1 cellular context compared by ENCODE assay signal in genomic region chrX:38638952-38639529, GRCh38.
TF ChIP-seq lines count a peak whose summit lies in the region.

No MANE protein-coding gene starts in this region.

TF ChIP-seq in HepG2, 621 proteins besides CTCF, POLR2A, EP300 and RAD21 (continued from another document and continues in another):
- TF ChIP-seq, protein P1, sequence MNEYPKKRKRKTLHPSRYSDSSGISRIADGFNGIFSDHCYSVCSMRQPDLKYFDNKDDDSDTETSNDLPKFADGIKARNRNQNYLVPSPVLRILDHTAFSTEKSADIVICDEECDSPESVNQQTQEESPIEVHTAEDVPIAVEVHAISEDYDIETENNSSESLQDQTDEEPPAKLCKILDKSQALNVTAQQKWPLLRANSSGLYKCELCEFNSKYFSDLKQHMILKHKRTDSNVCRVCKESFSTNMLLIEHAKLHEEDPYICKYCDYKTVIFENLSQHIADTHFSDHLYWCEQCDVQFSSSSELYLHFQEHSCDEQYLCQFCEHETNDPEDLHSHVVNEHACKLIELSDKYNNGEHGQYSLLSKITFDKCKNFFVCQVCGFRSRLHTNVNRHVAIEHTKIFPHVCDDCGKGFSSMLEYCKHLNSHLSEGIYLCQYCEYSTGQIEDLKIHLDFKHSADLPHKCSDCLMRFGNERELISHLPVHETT (CRISPR knock-in tag; conservative IDR thresholded peaks at IDR 0.05) = no peak
- TF ChIP-seq WIZ (CRISPR knock-in tag; IDR thresholded peaks at IDR 0.05) (no peak), SOX6 (IDR thresholded peaks at IDR 0.05) (no peak), SOX6 (CRISPR knock-in tag; IDR thresholded peaks at IDR 0.05) (0 out of 2 replicates have a peak, but pooled peaks have one; percentile 13), HDAC6 (IDR thresholded peaks at IDR 0.05; ENCODE audit: low read depth, low read length) (no peak), KLF16 (CRISPR knock-in tag; IDR thresholded peaks at IDR 0.05) (no peak), EED (CRISPR knock-in tag; IDR thresholded peaks at IDR 0.05) (no peak), ZNF777 (CRISPR knock-in tag; IDR thresholded peaks at IDR 0.05) (no peak), FOXP4 (CRISPR knock-in tag; IDR thresholded peaks at IDR 0.05) (peak; percentile 28; the same call in 1 of the 2 replicates), ZBTB7B (CRISPR knock-in tag; IDR thresholded peaks at IDR 0.05) (no peak), MTA3 (CRISPR knock-in tag; IDR thresholded peaks at IDR 0.05) (no peak), SSRP1 (CRISPR knock-in tag; IDR thresholded peaks at IDR 0.05) (no peak), LCORL (IDR thresholded peaks at IDR 0.05) (no peak), LCORL (CRISPR knock-in tag; IDR thresholded peaks at IDR 0.05) (no peak), KMT2B (CRISPR knock-in tag; IDR thresholded peaks at IDR 0.05) (no peak), TERF1 (CRISPR knock-in tag; IDR thresholded peaks at IDR 0.05) (no peak), GPN1 (CRISPR knock-in tag; IDR thresholded peaks at IDR 0.05; ENCODE audit: borderline replicate concordance) (no peak), HOXA7 (CRISPR knock-in tag; IDR thresholded peaks at IDR 0.05) (no peak), CHD4 (IDR thresholded peaks at IDR 0.05; ENCODE audit: borderline replicate concordance, low read length) (no peak), MED1 (CRISPR knock-in tag; IDR thresholded peaks at IDR 0.05) (peak; percentile 65; the same call in 1 of the 2 replicates), PPARG (CRISPR knock-in tag; conservative IDR thresholded peaks at IDR 0.05) (0 out of 2 replicates have a peak, but pooled peaks have one; percentile 12), ETV5 (CRISPR knock-in tag; IDR thresholded peaks at IDR 0.05; ENCODE audit: borderline replicate concordance) (no peak; the same call in 1 of the 2 replicates), NCOA2 (CRISPR knock-in tag; IDR thresholded peaks at IDR 0.05) (peak; percentile 50; the same call in 1 of the 2 replicates), ZNF333 (CRISPR knock-in tag; IDR thresholded peaks at IDR 0.05; ENCODE audit: borderline replicate concordance) (no peak), NCOR1 (IDR thresholded peaks at IDR 0.05; ENCODE audit: borderline replicate concordance, low read length) (no peak), POGK (CRISPR knock-in tag; conservative IDR thresholded peaks at IDR 0.05) (no peak), ZNF18 (CRISPR knock-in tag; IDR thresholded peaks at IDR 0.05; ENCODE audit: insufficient replicate concordance) (no peak), ZNF574 (CRISPR knock-in tag; IDR thresholded peaks at IDR 0.05) (no peak), DZIP1 (CRISPR knock-in tag; IDR thresholded peaks at IDR 0.05) (no peak), GATAD1 (CRISPR knock-in tag; IDR thresholded peaks at IDR 0.05) (no peak), MAZ (IDR thresholded peaks at IDR 0.05; ENCODE audit: borderline replicate concordance, low read depth, low read length) (no peak), MAZ (CRISPR knock-in tag; IDR thresholded peaks at IDR 0.05; ENCODE audit: low read depth) (no peak), HMG20A (CRISPR knock-in tag; IDR thresholded peaks at IDR 0.05; ENCODE audit: borderline replicate concordance) (peak; percentile 27; the same call in 1 of the 2 replicates)
- TF ChIP-seq, protein P2, sequence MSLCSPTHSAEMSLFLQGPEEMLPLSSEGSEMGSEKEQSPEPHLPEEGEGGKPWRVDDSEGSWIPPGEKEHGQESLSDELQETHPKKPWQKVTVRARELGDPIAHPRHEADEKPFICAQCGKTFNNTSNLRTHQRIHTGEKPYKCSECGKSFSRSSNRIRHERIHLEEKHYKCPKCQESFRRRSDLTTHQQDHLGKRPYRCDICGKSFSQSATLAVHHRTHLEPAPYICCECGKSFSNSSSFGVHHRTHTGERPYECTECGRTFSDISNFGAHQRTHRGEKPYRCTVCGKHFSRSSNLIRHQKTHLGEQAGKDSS (CRISPR knock-in tag; IDR thresholded peaks at IDR 0.05; ENCODE audit: borderline replicate concordance, low read depth) = no peak
- TF ChIP-seq, protein P3, sequence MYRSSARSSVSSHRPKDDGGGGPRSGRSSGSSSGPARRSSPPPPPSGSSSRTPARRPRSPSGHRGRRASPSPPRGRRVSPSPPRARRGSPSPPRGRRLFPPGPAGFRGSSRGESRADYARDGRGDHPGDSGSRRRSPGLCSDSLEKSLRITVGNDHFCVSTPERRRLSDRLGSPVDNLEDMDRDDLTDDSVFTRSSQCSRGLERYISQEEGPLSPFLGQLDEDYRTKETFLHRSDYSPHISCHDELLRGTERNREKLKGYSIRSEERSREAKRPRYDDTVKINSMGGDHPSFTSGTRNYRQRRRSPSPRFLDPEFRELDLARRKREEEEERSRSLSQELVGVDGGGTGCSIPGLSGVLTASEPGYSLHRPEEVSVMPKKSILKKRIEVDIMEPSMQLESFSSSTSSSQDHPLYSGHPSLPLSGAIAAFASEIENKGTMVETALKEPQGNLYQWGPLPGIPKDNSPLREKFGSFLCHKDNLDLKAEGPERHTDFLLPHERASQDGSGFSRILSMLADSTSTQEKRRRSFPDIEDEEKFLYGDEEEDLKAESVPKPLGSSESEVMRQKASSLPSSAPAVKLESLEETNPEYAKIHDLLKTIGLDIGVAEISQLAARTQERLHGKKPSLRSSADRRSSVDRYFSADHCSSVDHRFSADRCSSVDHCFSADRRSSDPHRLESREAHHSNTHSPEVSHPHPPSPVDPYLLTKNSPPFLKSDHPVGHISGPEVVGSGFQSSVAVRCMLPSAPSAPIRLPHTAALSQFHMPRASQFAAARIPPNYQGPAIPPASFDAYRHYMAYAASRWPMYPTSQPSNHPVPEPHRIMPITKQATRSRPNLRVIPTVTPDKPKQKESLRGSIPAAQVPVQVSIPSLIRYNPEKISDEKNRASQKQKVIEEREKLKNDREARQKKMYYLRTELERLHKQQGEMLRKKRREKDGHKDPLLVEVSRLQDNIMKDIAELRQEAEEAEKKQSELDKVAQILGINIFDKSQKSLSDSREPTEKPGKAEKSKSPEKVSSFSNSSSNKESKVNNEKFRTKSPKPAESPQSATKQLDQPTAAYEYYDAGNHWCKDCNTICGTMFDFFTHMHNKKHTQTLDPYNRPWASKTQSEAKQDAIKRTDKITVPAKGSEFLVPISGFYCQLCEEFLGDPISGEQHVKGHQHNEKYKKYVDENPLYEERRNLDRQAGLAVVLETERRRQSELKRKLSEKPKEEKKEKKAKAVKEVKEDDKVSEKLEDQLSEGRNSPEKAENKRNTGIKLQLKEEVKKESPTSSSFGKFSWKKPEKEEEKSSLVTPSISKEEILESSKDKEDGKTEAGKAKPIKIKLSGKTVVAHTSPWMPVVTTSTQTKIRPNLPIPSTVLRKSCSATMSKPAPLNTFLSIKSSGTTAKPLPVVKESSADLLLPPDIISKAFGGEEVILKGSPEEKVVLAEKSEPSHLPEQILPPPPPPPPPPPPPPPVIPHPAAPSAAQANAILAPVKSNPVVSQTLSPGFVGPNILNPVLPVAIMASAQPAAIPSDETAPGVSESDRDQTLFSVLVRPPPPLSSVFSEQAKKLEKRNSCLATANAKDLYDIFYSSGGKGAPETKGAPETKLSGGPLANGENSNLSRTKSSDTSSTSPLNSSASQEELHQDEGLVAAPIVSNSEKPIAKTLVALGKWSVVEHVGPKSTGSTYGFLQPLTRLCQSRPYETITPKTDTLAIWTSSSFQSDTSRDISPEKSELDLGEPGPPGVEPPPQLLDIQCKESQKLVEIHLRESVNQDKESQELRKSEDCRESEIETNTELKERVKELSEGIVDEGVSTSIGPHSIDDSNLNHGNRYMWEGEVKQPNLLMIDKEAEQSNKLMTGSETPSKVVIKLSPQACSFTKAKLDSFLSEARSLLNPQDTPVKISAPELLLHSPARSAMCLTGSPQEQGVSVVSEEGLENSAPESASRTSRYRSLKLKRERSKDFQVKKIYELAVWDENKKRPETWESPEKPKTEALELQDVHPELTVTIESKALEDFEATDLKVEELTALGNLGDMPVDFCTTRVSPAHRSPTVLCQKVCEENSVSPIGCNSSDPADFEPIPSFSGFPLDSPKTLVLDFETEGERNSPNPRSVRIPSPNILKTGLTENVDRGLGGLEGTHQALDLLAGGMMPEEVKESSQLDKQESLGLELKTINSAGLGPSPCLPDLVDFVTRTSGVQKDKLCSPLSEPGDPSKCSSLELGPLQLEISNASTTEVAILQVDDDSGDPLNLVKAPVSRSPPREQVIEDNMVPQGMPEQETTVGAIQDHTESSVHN (CRISPR knock-in tag; IDR thresholded peaks at IDR 0.05) = no peak
